Comparison of ENCODE assay signal across 8 cellular contexts in the genomic region with DNA sequence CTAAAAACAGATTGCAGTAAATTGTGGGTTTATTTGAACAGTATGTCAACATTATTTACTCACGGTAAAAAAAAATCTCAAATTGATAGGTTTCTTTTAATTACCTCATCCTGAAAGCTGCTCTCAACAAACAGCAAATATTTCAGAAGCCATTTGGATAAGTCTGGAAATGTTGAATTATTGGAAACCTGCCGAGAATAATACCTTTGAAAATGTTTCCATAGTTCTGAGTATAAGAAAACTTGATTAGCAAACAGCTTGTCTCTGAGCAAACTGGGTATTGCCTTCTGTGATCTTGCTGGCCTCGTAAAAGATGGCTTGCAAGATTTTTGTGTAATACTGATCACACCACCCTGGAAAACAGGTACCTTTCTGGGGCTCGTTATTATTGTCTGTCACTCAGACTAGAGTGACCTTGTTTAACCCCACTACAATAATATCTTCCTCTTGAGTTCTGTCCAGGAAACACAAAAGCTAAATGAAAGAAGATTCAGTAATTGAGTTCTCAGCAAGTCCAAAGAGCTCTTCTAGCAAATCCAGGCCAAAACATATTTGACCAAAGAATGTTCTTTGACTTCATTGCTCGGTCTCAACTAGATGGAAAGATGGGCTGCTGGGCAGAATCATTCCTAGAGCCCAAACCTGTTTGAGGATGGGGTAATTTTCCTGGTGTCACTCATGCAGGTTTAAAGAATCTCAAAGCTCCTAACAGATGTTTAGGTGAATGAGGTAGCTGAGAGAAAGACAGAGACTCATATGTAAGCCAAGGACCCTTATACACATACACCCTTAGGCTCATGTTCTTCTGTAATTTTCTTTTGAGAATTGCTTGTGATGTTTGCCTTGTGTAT.
A peak's percentile ranks its signal among the peaks of the same experiment; 100 is the strongest.
DNase-seq lines count a peak whose midpoint lies in the region; ATAC-seq and TF ChIP-seq lines count a peak whose summit lies in the region.

No MANE protein-coding gene starts in this region.

- H3K36me3 ChIP-seq in transverse colon = no peaks in the 10 kb centered on the region

- H3K9me3 ChIP-seq in transverse colon = no peaks in the 10 kb centered on the region

- no peak for ATAC-seq in stimulated activated naive CD8-positive, alpha-beta T cell treated with anti-CD3 and anti-CD28 coated beads, Interleukin-15, Interleukin-2, amounts not matched to agents 100 U/mL and 50 U/mL, for 24 hours
- ATAC-seq in left colon (peak; percentile 65), HG02840 (IDR thresholded peaks at IDR 0.05; ENCODE audit: low FRiP score, unreplicated experiment) (no peak), HG03095 (IDR thresholded peaks at IDR 0.05; ENCODE audit: unreplicated experiment) (no peak), GM21360 (IDR thresholded peaks at IDR 0.05; ENCODE audit: unreplicated experiment) (no peak)

- WGBS in transverse colon (ENCODE audit: low coverage in 1 of 2), 2 donors = 13 to 19% methylated on average over 5 of the region's 5 CpGs

- no peak for TF ChIP-seq EP300 in transverse colon (IDR thresholded peaks at IDR 0.05; ENCODE audit: low read depth)

- H3K4me3 ChIP-seq in transverse colon = peak overlapping the region in 3 of 4 donors; percentile 49 to 78 (median 71)

- peak overlapping the region; percentile 86 to 96 (median 91) for H3K27ac ChIP-seq in transverse colon

- H3K27me3 Mint-ChIP-seq in stimulated activated naive CD8-positive, alpha-beta T cell treated with anti-CD3 and anti-CD28 coated beads, Interleukin-15, Interleukin-2, amounts not matched to agents 100 ng/mL and 50 ng/mL, for 24 hours = peaks cover 25% of the 10 kb centered on the region
- H3K27me3 Mint-ChIP-seq in activated T-helper 1 cell treated with anti-CD3 and anti-CD28 coated beads, Interleukin-12 subunit alpha, Interleukin-12 subunit beta, Interleukin-2, Interleukin-4 antibody, amounts not matched to agents 30 ng/mL and 10 ng/mL and 1 ng/mL, durations not matched to agents 14 hours and 24 hours and 36 hours (ENCODE audit: insufficient read depth) = peaks cover 7% of the 10 kb centered on the region

- in situ Hi-C loops in transverse colon (cut with MboI; ENCODE audit: low pct_ligation_motif_present in 1 of 4, low pct_unique_long_range_greater_than_20kb in 1 of 4, low sequenced_read_pairs in 3 of 4) = loop anchor here in 3 of 4 donors (25.0 kb wide), 4 partner anchors 92 to 533 kb away; a partner anchor contains a TSS

- no peaks in the 10 kb centered on the region for H3K36me3 Mint-ChIP-seq in stimulated activated naive CD8-positive, alpha-beta T cell treated with anti-CD3 and anti-CD28 coated beads, Interleukin-15, Interleukin-2, amounts not matched to agents 100 ng/mL and 50 ng/mL, for 24 hours (ENCODE audit: low read depth)
- no peaks in the 10 kb centered on the region for H3K36me3 Mint-ChIP-seq in activated T-helper 1 cell treated with anti-CD3 and anti-CD28 coated beads, Interleukin-12 subunit alpha, Interleukin-12 subunit beta, Interleukin-2, Interleukin-4 antibody, amounts not matched to agents 30 ng/mL and 10 ng/mL and 1 ng/mL, durations not matched to agents 14 hours and 24 hours and 36 hours (ENCODE audit: low read depth)

- no peaks in the 10 kb centered on the region for H3K27me3 ChIP-seq in transverse colon

- H3K4me1 Mint-ChIP-seq in stimulated activated naive CD8-positive, alpha-beta T cell treated with anti-CD3 and anti-CD28 coated beads, Interleukin-15, Interleukin-2, amounts not matched to agents 100 ng/mL and 50 ng/mL, for 24 hours (ENCODE audit: low read depth) = peaks cover 17% of the 10 kb centered on the region
- peaks cover 13% of the 10 kb centered on the region for H3K4me1 Mint-ChIP-seq in activated T-helper 1 cell treated with anti-CD3 and anti-CD28 coated beads, Interleukin-12 subunit alpha, Interleukin-12 subunit beta, Interleukin-2, Interleukin-4 antibody, amounts not matched to agents 30 ng/mL and 10 ng/mL and 1 ng/mL, durations not matched to agents 14 hours and 24 hours and 36 hours (ENCODE audit: low read depth)

- peaks cover 8 to 16% (median 12%) of the 10 kb centered on the region in 4 donors for H3K4me1 ChIP-seq in transverse colon

- intact Hi-C loops in activated T-helper 1 cell treated with anti-CD3 and anti-CD28 coated beads, Interleukin-12 subunit alpha, Interleukin-12 subunit beta, Interleukin-2, Interleukin-4 antibody, amounts not matched to agents 30 ng/mL and 10 ng/mL and 1 ng/mL, durations not matched to agents 14 hours and 24 hours and 36 hours (cut with micrococcal nuclease) = loop anchor here (1.0 to 5.0 kb wide), 4 partner anchors 37 to 363 kb away; a partner anchor contains a TSS
- intact Hi-C loops in left colon (cut with DNase I, micrococcal nuclease) (loop anchor here in 1 of 2 donors (10.0 kb wide), 1 partner anchor 269 kb away; a partner anchor contains a TSS), transverse colon (cut with DNase I; ENCODE audit: low total_unique reads) (loop anchor here (10.0 kb wide), 2 partner anchors 169 to 269 kb away; a partner anchor contains a TSS)

- peak overlapping the region; percentile 84 for H3K27ac Mint-ChIP-seq in stimulated activated naive CD8-positive, alpha-beta T cell treated with anti-CD3 and anti-CD28 coated beads, Interleukin-15, Interleukin-2, amounts not matched to agents 100 ng/mL and 50 ng/mL, for 24 hours
- no peak overlapping the region for H3K27ac Mint-ChIP-seq in activated T-helper 1 cell treated with anti-CD3 and anti-CD28 coated beads, Interleukin-12 subunit alpha, Interleukin-12 subunit beta, Interleukin-2, Interleukin-4 antibody, amounts not matched to agents 30 ng/mL and 10 ng/mL and 1 ng/mL, durations not matched to agents 14 hours and 24 hours and 36 hours

- no peak for TF ChIP-seq CTCF in transverse colon (IDR thresholded peaks at IDR 0.05)

- TF ChIP-seq POLR2A in transverse colon (IDR thresholded peaks at IDR 0.05) = no peak

- no peak for DNase-seq in stimulated activated naive CD8-positive, alpha-beta T cell treated with anti-CD3 and anti-CD28 coated beads, Interleukin-15, Interleukin-2, amounts not matched to agents 100 U/mL and 50 U/mL, for 24 hours
- DNase-seq in activated T-helper 1 cell treated with anti-CD3 and anti-CD28 coated beads, Interleukin-12 subunit alpha, Interleukin-12 subunit beta, Interleukin-2, Interleukin-4 antibody, amounts not matched to agents 30 ng/mL and 10 ng/mL and 1 ng/mL, durations not matched to agents 14 hours and 24 hours and 36 hours (ENCODE audit: low spot score) = no peak
- DNase-seq in left colon (no peak), transverse colon (no peak)

- H3K9me3 Mint-ChIP-seq in stimulated activated naive CD8-positive, alpha-beta T cell treated with anti-CD3 and anti-CD28 coated beads, Interleukin-15, Interleukin-2, amounts not matched to agents 100 ng/mL and 50 ng/mL, for 24 hours = no peaks in the 10 kb centered on the region
- H3K9me3 Mint-ChIP-seq in activated T-helper 1 cell treated with anti-CD3 and anti-CD28 coated beads, Interleukin-12 subunit alpha, Interleukin-12 subunit beta, Interleukin-2, Interleukin-4 antibody, amounts not matched to agents 30 ng/mL and 10 ng/mL and 1 ng/mL, durations not matched to agents 14 hours and 24 hours and 36 hours = no peaks in the 10 kb centered on the region

- peak overlapping the region; percentile 87 for H3K4me3 Mint-ChIP-seq in stimulated activated naive CD8-positive, alpha-beta T cell treated with anti-CD3 and anti-CD28 coated beads, Interleukin-15, Interleukin-2, amounts not matched to agents 100 ng/mL and 50 ng/mL, for 24 hours
- H3K4me3 Mint-ChIP-seq in activated T-helper 1 cell treated with anti-CD3 and anti-CD28 coated beads, Interleukin-12 subunit alpha, Interleukin-12 subunit beta, Interleukin-2, Interleukin-4 antibody, amounts not matched to agents 30 ng/mL and 10 ng/mL and 1 ng/mL, durations not matched to agents 14 hours and 24 hours and 36 hours = peak overlapping the region; percentile 88
